Comparison of ENCODE assay signal across 10 cellular contexts in the genomic region with DNA sequence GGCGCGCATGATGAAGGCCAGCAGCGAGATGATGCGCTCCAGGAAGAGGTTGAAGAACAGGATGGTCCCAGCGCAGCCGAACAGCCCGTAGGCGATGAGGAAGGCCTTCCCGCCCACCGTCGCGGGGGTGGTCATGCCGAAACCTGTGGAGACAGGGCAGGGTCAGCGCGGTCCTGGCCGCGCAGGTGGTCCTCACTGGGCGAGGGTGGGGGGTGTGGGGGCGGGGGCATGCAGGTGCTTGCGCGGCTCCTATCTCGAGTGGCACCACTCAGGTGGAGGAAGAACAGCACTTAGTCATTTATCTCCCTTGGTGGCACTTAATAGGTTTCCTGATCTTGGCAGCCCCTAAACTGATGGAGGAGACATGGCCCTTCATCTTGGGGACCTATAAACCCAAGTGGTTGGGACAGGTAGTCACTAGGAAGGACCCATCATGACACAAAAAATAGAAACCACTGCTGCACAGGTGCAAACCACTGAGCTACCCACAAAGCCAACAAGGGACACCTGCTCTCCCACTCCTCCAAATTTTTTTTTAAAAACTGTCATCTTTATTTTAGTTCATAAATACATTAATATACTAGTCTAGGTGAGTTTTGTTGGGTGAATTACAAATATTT. TPM values are rescaled to one million over a fixed set of nuclear protein-coding genes. Genes with fewer than 3 reads are reported as not detected.
DNase-seq lines count a peak whose midpoint lies in the region; ATAC-seq and TF ChIP-seq lines count a peak whose summit lies in the region.
"Had no signal": no experiment of that assay in that cellular context is flagged by ENCODE, and none has a peak within 500 bp of the region (broad histone marks: within the 10 kb centered on the region; RNA-seq: fewer than 3 reads in every experiment).

No MANE protein-coding gene starts in this region.

- no peaks in the 10 kb centered on the region for H3K36me3 Mint-ChIP-seq in stimulated activated effector memory CD8-positive, alpha-beta T cell treated with anti-CD3 and anti-CD28 coated beads, Interleukin-12 subunit alpha, Interleukin-12 subunit beta, amount 100 ng/mL, for 72 hours
- no peaks in the 10 kb centered on the region for H3K36me3 Mint-ChIP-seq in endothelial cell (ENCODE audit: low read depth, unreplicated experiment)

- H3K9me3 Mint-ChIP-seq in stimulated activated effector memory CD8-positive, alpha-beta T cell treated with anti-CD3 and anti-CD28 coated beads, Interleukin-12 subunit alpha, Interleukin-12 subunit beta, amount 100 ng/mL, for 72 hours: no peaks in the 10 kb centered on the region
- H3K9me3 Mint-ChIP-seq in endothelial cell (ENCODE audit: unreplicated experiment): no peaks in the 10 kb centered on the region

- no peaks in the 10 kb centered on the region for H3K36me3 ChIP-seq in effector memory CD4-positive, alpha-beta T cell (ENCODE audit: control insufficient read depth, insufficient read depth, low read length)
- H3K36me3 ChIP-seq: MG63 had no signal

- no peak for ATAC-seq in stimulated activated effector memory CD8-positive, alpha-beta T cell treated with anti-CD3 and anti-CD28 coated beads, Interleukin-12 subunit alpha, Interleukin-12 subunit beta, amount 100 ng/mL, for 72 hours
- ATAC-seq in HG03521 (IDR thresholded peaks at IDR 0.05; ENCODE audit: unreplicated experiment): no peak

- H3K27ac Mint-ChIP-seq in stimulated activated effector memory CD8-positive, alpha-beta T cell treated with anti-CD3 and anti-CD28 coated beads, Interleukin-12 subunit alpha, Interleukin-12 subunit beta, amount 100 ng/mL, for 72 hours: peak overlapping the region; percentile 91
- H3K27ac Mint-ChIP-seq in endothelial cell (ENCODE audit: unreplicated experiment): no peak overlapping the region

- TF ChIP-seq CTCF in endothelial cell (IDR thresholded peaks at IDR 0.05; ENCODE audit: unreplicated experiment): no peak

- peak overlapping the region; percentile 67 for H3K4me3 ChIP-seq in effector memory CD4-positive, alpha-beta T cell (ENCODE audit: insufficient read depth, low read depth, low read length, poor library complexity, severe bottlenecking)
- H3K4me3 ChIP-seq: MG63 had no signal

- H3K4me1 ChIP-seq in effector memory CD4-positive, alpha-beta T cell (ENCODE audit: control insufficient read depth, insufficient read depth, low read length, poor library complexity, severe bottlenecking): peaks cover 6% of the 10 kb centered on the region

- H3K27me3 Mint-ChIP-seq in endothelial cell (ENCODE audit: unreplicated experiment): peaks cover 8% of the 10 kb centered on the region

- no peaks in the 10 kb centered on the region for H3K9me3 ChIP-seq in effector memory CD4-positive, alpha-beta T cell (ENCODE audit: control insufficient read depth, low read length)
- H3K9me3 ChIP-seq: MG63 had no signal

- no peak overlapping the region for H3K27ac ChIP-seq in effector memory CD4-positive, alpha-beta T cell (ENCODE audit: insufficient read depth, low read length, poor library complexity, severe bottlenecking)

- H3K4me1 Mint-ChIP-seq in stimulated activated effector memory CD8-positive, alpha-beta T cell treated with anti-CD3 and anti-CD28 coated beads, Interleukin-12 subunit alpha, Interleukin-12 subunit beta, amount 100 ng/mL, for 72 hours: peaks cover 16% of the 10 kb centered on the region
- no peaks in the 10 kb centered on the region for H3K4me1 Mint-ChIP-seq in endothelial cell (ENCODE audit: unreplicated experiment)

- H3K4me3 Mint-ChIP-seq in stimulated activated effector memory CD8-positive, alpha-beta T cell treated with anti-CD3 and anti-CD28 coated beads, Interleukin-12 subunit alpha, Interleukin-12 subunit beta, amount 100 ng/mL, for 72 hours: peak overlapping the region; percentile 83
- H3K4me3 Mint-ChIP-seq in endothelial cell (ENCODE audit: unreplicated experiment): no peak overlapping the region

- no peaks in the 10 kb centered on the region for H3K27me3 ChIP-seq in effector memory CD4-positive, alpha-beta T cell (replicated peaks; ENCODE audit: control insufficient read depth, insufficient read depth, low read length, poor library complexity, severe bottlenecking)
- H3K27me3 ChIP-seq: MG63 had no signal

- peak; percentile 49 for DNase-seq in NCI-H1105 treated with DMSO at 0.1 percent for 48 hours (lab: John Stamatoyannopoulos, UW)
- DNase-seq in NCI-H1105 (lab: John Stamatoyannopoulos, UW): no peak
- peak; percentile 36 for DNase-seq in NCI-H510A treated with DMSO at 0.1 percent for 48 hours (lab: John Stamatoyannopoulos, UW)
- DNase-seq in effector memory CD4-positive, alpha-beta T cell: no peak
- no peak for DNase-seq in stimulated activated effector memory CD8-positive, alpha-beta T cell treated with anti-CD3 and anti-CD28 coated beads, Interleukin-12 subunit alpha, Interleukin-12 subunit beta, amount 100 ng/mL, for 72 hours (ENCODE audit: low spot score in 2 of 2)
- no peak for DNase-seq in endothelial cell (ENCODE audit: low spot score)
- DNase-seq in NCI-H524 treated with DMSO at 0.1 percent for 48 hours (lab: John Stamatoyannopoulos, UW): no peak

RNA-seq across cellular contexts. Expression of gene KCNK12, which starts 49.0 kb away (rescaled TPM):
- 0.21 TPM for total RNA-seq in endothelial cell (ENCODE audit: unreplicated experiment)
- total RNA-seq: fibroblast of villous mesenchyme had no signal

Comparison
In these comparisons a context has a peak if more than half of its experiments do, and no peak if none do; other contexts are left out.
1. DNase-seq: peak in NCI-H1105 treated with DMSO at 0.1 percent for 48 hours (single experiment) and NCI-H510A treated with DMSO at 0.1 percent for 48 hours (single experiment); none in NCI-H1105 (single experiment), effector memory CD4-positive, alpha-beta T cell (0 of 3), stimulated activated effector memory CD8-positive, alpha-beta T cell treated with anti-CD3 and anti-CD28 coated beads, Interleukin-12 subunit alpha, Interleukin-12 subunit beta, amount 100 ng/mL, for 72 hours (0 of 2), endothelial cell (single experiment) and NCI-H524 treated with DMSO at 0.1 percent for 48 hours (single experiment).